In the genomic region with DNA sequence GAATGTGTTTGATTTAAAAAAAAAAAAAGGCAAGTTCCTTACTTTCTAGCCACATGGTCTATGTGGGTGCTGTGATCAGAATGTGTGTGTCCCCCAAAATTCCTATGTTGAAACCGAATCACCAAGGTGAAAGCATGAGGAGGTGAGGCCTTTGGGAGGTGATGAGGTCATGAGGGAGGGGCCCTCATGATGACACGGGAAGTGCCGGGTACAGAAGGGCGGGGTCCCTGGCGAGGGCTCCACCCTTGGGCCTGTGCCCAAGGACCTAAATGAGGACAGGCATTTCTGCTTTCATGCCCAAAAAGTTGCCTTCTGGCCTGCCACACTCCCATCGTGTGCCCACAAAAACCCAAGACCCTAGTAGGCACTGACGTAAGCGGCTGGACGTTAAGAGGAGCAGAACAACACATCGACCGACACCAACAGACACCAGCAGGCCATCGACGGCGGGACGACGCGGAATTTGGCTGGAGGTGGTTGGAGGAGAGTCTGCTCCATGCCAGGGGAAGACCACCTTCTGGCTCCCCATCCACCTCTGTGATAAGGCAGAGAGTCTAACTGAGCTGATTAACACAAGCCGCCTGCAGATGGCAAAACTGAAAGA, we compare ENCODE assay signal across 21 cellular contexts.
DNase-seq lines count a peak whose midpoint lies in the region; ATAC-seq lines count a peak whose summit lies in the region.
"Had no signal": no experiment of that assay in that cellular context is flagged by ENCODE, and none has a peak within 500 bp of the region (broad histone marks: within the 10 kb centered on the region; RNA-seq: fewer than 3 reads in every experiment).

No MANE protein-coding gene starts in this region.

- peaks cover 48% of the 10 kb centered on the region for H3K36me3 Mint-ChIP-seq in stimulated activated naive CD8-positive, alpha-beta T cell treated with anti-CD3 and anti-CD28 coated beads, Interleukin-15, Interleukin-2, amounts not matched to agents 100 ng/mL and 50 ng/mL, for 24 hours (ENCODE audit: low read depth)
- peaks cover 34% of the 10 kb centered on the region for H3K36me3 Mint-ChIP-seq in dendritic cell treated with granulocyte-macrophage colony-stimulating factor and Interleukin-4, amounts not matched to agents 40 ng/mL and 50 ng/mL, for 4 days (ENCODE audit: low read depth)

- no peaks in the 10 kb centered on the region for H3K27me3 Mint-ChIP-seq in stimulated activated naive CD8-positive, alpha-beta T cell treated with anti-CD3 and anti-CD28 coated beads, Interleukin-15, Interleukin-2, amounts not matched to agents 100 ng/mL and 50 ng/mL, for 24 hours
- no peaks in the 10 kb centered on the region for H3K27me3 Mint-ChIP-seq in dendritic cell treated with granulocyte-macrophage colony-stimulating factor and Interleukin-4, amounts not matched to agents 40 ng/mL and 50 ng/mL, for 4 days

- intact Hi-C loops in dendritic cell treated with granulocyte-macrophage colony-stimulating factor and Interleukin-4, amounts not matched to agents 40 ng/mL and 50 ng/mL, for 4 days (cut with micrococcal nuclease), result no loop called here

- peaks cover 10% of the 10 kb centered on the region for H3K36me3 ChIP-seq in thymus (ENCODE audit: control insufficient read depth, insufficient read depth)

- H3K4me3 Mint-ChIP-seq in stimulated activated naive CD8-positive, alpha-beta T cell treated with anti-CD3 and anti-CD28 coated beads, Interleukin-15, Interleukin-2, amounts not matched to agents 100 ng/mL and 50 ng/mL, for 24 hours, result no peak overlapping the region
- no peak overlapping the region for H3K4me3 Mint-ChIP-seq in dendritic cell treated with granulocyte-macrophage colony-stimulating factor and Interleukin-4, amounts not matched to agents 40 ng/mL and 50 ng/mL, for 4 days

- peaks cover 51% of the 10 kb centered on the region for H3K4me1 Mint-ChIP-seq in stimulated activated naive CD8-positive, alpha-beta T cell treated with anti-CD3 and anti-CD28 coated beads, Interleukin-15, Interleukin-2, amounts not matched to agents 100 ng/mL and 50 ng/mL, for 24 hours (ENCODE audit: low read depth)
- H3K4me1 Mint-ChIP-seq in dendritic cell treated with granulocyte-macrophage colony-stimulating factor and Interleukin-4, amounts not matched to agents 40 ng/mL and 50 ng/mL, for 4 days (ENCODE audit: low read depth), result peaks cover 71% of the 10 kb centered on the region

- H3K27me3 ChIP-seq in thymus (ENCODE audit: control insufficient read depth, insufficient read depth), result no peaks in the 10 kb centered on the region

- whole genome bisulfite sequencing in thymus, result 99% methylated on average over 18 of the region's 18 CpGs

- peak overlapping the region; percentile 58 for H3K27ac Mint-ChIP-seq in stimulated activated naive CD8-positive, alpha-beta T cell treated with anti-CD3 and anti-CD28 coated beads, Interleukin-15, Interleukin-2, amounts not matched to agents 100 ng/mL and 50 ng/mL, for 24 hours
- peak overlapping the region; percentile 66 for H3K27ac Mint-ChIP-seq in dendritic cell treated with granulocyte-macrophage colony-stimulating factor and Interleukin-4, amounts not matched to agents 40 ng/mL and 50 ng/mL, for 4 days

- H3K27ac ChIP-seq in thymus (ENCODE audit: low read depth), result peak overlapping the region; percentile 3
- H3K27ac ChIP-seq: 22Rv1, C4-2B had no signal

- H3K9me3 ChIP-seq in thymus (ENCODE audit: control insufficient read depth), result peaks cover 1% of the 10 kb centered on the region

- peaks cover 16% of the 10 kb centered on the region for H3K4me1 ChIP-seq in thymus (ENCODE audit: control insufficient read depth, insufficient read depth, low read length)

- ATAC-seq in stimulated activated naive CD8-positive, alpha-beta T cell treated with anti-CD3 and anti-CD28 coated beads, Interleukin-15, Interleukin-2, amounts not matched to agents 100 U/mL and 50 U/mL, for 24 hours, result no peak
- ATAC-seq: Right ventricle myocardium inferior had no signal

- H3K9me3 Mint-ChIP-seq in stimulated activated naive CD8-positive, alpha-beta T cell treated with anti-CD3 and anti-CD28 coated beads, Interleukin-15, Interleukin-2, amounts not matched to agents 100 ng/mL and 50 ng/mL, for 24 hours, result no peaks in the 10 kb centered on the region
- H3K9me3 Mint-ChIP-seq in dendritic cell treated with granulocyte-macrophage colony-stimulating factor and Interleukin-4, amounts not matched to agents 40 ng/mL and 50 ng/mL, for 4 days, result peaks cover 9% of the 10 kb centered on the region

- H3K4me3 ChIP-seq in thymus (ENCODE audit: low read length), result no peak overlapping the region

- peak; percentile 43 for DNase-seq in activated CD8-positive, alpha-beta memory T cell treated with anti-CD3 and anti-CD28 coated beads, Interleukin-2, amount 50 U/mL, for 48 hours
- no peak for DNase-seq in activated CD8-positive, alpha-beta memory T cell treated with anti-CD3 and anti-CD28 coated beads for 24 hours
- DNase-seq in stimulated activated naive CD8-positive, alpha-beta T cell treated with anti-CD3 and anti-CD28 coated beads, Interleukin-15, Interleukin-2, amounts not matched to agents 100 U/mL and 50 U/mL, for 24 hours, result no peak
- no peak for DNase-seq in activated T-cell treated with anti-CD3 and anti-CD28 coated beads for 4 hours
- no peak for DNase-seq in NCI-H526 (lab: John Stamatoyannopoulos, UW)
- DNase-seq: DMS53, EL, GF-D8, KG1, NCI-H1092 treated with DMSO at 0.1 percent for 48 hours, NCI-H1436 treated with DMSO at 0.1 percent for 48 hours, NCI-H2029 treated with DMSO at 0.1 percent for 48 hours, NCI-H226, NCI-H510A treated with DMSO at 0.1 percent for 48 hours, OCI-M1 had no signal
